Comparison of ENCODE assay signal across 26 cellular contexts in the genomic region with DNA sequence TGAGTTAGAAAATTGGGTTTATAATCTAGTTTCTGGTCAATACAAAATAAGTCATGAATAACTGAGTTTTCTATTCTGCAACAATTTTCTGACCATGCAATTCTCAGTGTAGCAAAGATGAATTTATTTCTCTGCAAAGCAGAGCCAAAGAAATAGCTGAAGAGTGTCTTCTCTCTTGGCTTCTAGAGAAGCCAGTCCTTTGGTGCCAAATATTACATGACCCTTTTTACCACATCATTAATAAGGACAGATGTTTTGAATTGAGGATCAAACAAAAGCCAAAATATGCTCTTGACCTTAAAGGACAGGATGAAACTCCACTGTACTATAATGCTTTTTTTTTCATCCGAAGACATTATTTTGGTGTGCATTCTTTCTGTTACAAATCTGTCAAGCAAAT. TPM values are rescaled to one million over a fixed set of nuclear protein-coding genes. Genes with fewer than 3 reads are reported as not detected.
"Had no signal": no experiment of that assay in that cellular context is flagged by ENCODE, and none has a peak within 500 bp of the region (broad histone marks: within the 10 kb centered on the region; RNA-seq: fewer than 3 reads in every experiment).

No MANE protein-coding gene starts in this region.

- H3K9me3 ChIP-seq: Peyer's patch, SJCRH30 had no signal

- H3K27me3 ChIP-seq: Peyer's patch, SJCRH30 had no signal

- DNase-seq: IMR-90, Kasumi-1, MM.1S, NCI-H1092 treated with DMSO at 0.1 percent for 48 hours, NCI-H1436, NCI-H187, NCI-H2029, NCI-H2081 treated with DMSO at 0.1 percent for 48 hours, NCI-H2171, NCI-H226, NCI-H446, NCI-H510A, NCI-H524 treated with DMSO at 0.1 percent for 48 hours, NCI-H69, NCI-H774, PC-9, Peyer's patch, SHP77 treated with DMSO at 0.1 percent for 48 hours, SJCRH30 had no signal

- H3K4me2 ChIP-seq: KMS-11, PC-9 had no signal

- H3K36me3 ChIP-seq: Peyer's patch, SJCRH30 had no signal

- H3K27ac ChIP-seq: KMS-11, PC-9, Peyer's patch, SJCRH30 had no signal

- H3K4me1 ChIP-seq: Peyer's patch, SJCRH30 had no signal

- ATAC-seq: Right ventricle myocardium inferior, SK-N-SH treated with all-trans-retinoic acid at 6 μM for 48 hours had no signal

- H3K4me3 ChIP-seq: PC-9, Peyer's patch, SJCRH30 had no signal

- H3K9ac ChIP-seq: KMS-11 had no signal

RNA-seq across cellular contexts. Expression of gene OSTN, which starts 40.2 kb away (rescaled TPM):
- total RNA-seq: HepG2, HT1080, IMR-90, M059J, PC-9, Peyer's patch, RPMI7951, SJCRH30 had no signal
